1 cellular context compared by ENCODE assay signal in genomic region chr2:99984781-99985525, GRCh38.
TF ChIP-seq lines count a peak whose summit lies in the region.

No MANE protein-coding gene starts in this region.

TF ChIP-seq in GM23338, 12 proteins besides CTCF, POLR2A, EP300 and RAD21 (continued from another document):
- TF ChIP-seq ZNF462 (CRISPR knock-in tag; IDR thresholded peaks at IDR 0.05) = no peak
